Comparison of ENCODE assay signal across 5 cellular contexts in genomic region chr22:19307872-19308271, GRCh38.
"Had no signal": no experiment of that assay in that cellular context is flagged by ENCODE, and none has a peak within 500 bp of the region (broad histone marks: within the 10 kb centered on the region; RNA-seq: fewer than 3 reads in every experiment).

No MANE protein-coding gene starts in this region.

- FAIRE-seq: HepG2, HTR-8/SVneo had no signal

- DNase-seq: IMR-90, KBM-7 had no signal

- H3K27ac ChIP-seq: HL-60 had no signal

- ATAC-seq: HepG2 had no signal
